8 cellular contexts compared by ENCODE assay signal in the genomic region with DNA sequence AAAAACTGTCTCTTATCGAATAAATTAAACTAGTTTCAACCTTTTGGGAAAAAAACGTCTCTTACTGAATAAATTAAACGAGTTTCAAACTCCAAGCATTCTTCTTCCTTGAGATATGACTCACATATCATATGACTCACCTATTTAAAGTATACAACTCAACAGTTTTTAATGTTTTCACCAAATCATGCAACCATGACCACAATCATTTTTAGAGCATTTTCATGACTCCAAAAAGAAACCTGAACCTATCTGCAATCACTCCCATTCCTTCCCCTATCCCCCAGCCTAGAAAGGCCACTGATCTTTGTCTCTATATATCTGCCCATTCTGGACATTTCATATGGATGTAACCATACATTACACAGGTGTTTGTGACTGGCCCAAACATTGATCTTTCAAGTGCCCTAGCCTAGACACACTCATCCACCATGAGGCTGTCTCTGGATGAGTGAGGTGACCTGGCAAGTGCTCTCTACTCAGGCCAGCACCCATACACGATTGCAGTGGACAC.
A peak's percentile ranks its signal among the peaks of the same experiment; 100 is the strongest.
DNase-seq lines count a peak whose midpoint lies in the region; ATAC-seq and TF ChIP-seq lines count a peak whose summit lies in the region.

No MANE protein-coding gene starts in this region.

- intact Hi-C loops in CD4-positive, alpha-beta T cell (cut with DNase I, micrococcal nuclease) = no loop called here

- H3K9me3 Mint-ChIP-seq in CD4-positive, alpha-beta T cell = no peaks in the 10 kb centered on the region
- no peaks in the 10 kb centered on the region for H3K9me3 Mint-ChIP-seq in activated CD8-positive, alpha-beta T cell treated with anti-CD3 and anti-CD28 coated beads, Interleukin-2, amount 10 ng/mL, durations not matched to agents 7 days and 5 days (ENCODE audit: insufficient read depth)

- no peak for TF ChIP-seq CTCF in CD4-positive, alpha-beta T cell (IDR thresholded peaks at IDR 0.05)

- CTCF ChIA-PET in CD4-positive, alpha-beta T cell (lab: Charles Lee) = no interaction called here
- CTCF ChIA-PET in activated CD8-positive, alpha-beta T cell treated with anti-CD3 and anti-CD28 coated beads, Interleukin-2, amount 10 ng/mL, durations not matched to agents 7 days and 5 days (lab: Charles Lee) = interaction anchor here (0.9 to 4.2 kb wide), 4 partner anchors 12 to 83 kb away, joined by 3 to 20 read pairs (median 5); no protein-coding TSS in a partner anchor

- no peak overlapping the region for H3K4me3 ChIP-seq in effector memory CD4-positive, alpha-beta T cell (ENCODE audit: insufficient read depth, low read depth, low read length, poor library complexity, severe bottlenecking)

- H3K9me3 ChIP-seq in CD4-positive, alpha-beta T cell (ENCODE audit: control insufficient read depth, low read length) = no peaks in the 10 kb centered on the region
- H3K9me3 ChIP-seq in effector memory CD4-positive, alpha-beta T cell (ENCODE audit: control insufficient read depth, low read length) = no peaks in the 10 kb centered on the region

- H3K27me3 Mint-ChIP-seq in CD4-positive, alpha-beta T cell = no peaks in the 10 kb centered on the region
- no peaks in the 10 kb centered on the region for H3K27me3 Mint-ChIP-seq in activated CD8-positive, alpha-beta T cell treated with anti-CD3 and anti-CD28 coated beads, Interleukin-2, amount 10 ng/mL, durations not matched to agents 7 days and 5 days (ENCODE audit: low read depth)

- H3K27ac ChIP-seq in CD4-positive, alpha-beta T cell (ENCODE audit: low read depth, low read length) = no peak overlapping the region
- no peak overlapping the region for H3K27ac ChIP-seq in effector memory CD4-positive, alpha-beta T cell (ENCODE audit: insufficient read depth, low read length, poor library complexity, severe bottlenecking)

- H3K27ac Mint-ChIP-seq in CD4-positive, alpha-beta T cell = peak overlapping the region; percentile 72
- peak overlapping the region; percentile 15 for H3K27ac Mint-ChIP-seq in activated CD8-positive, alpha-beta T cell treated with anti-CD3 and anti-CD28 coated beads, Interleukin-2, amount 10 ng/mL, durations not matched to agents 7 days and 5 days

- no peaks in the 10 kb centered on the region for H3K36me3 ChIP-seq in effector memory CD4-positive, alpha-beta T cell (ENCODE audit: control insufficient read depth, insufficient read depth, low read length)

- POLR2A ChIA-PET in CD4-positive, alpha-beta T cell (lab: Charles Lee) = interaction anchor here (1.0 to 1.2 kb wide), 2 partner anchors 12 to 68 kb away, joined by 3 to 6 read pairs; no protein-coding TSS in a partner anchor
- POLR2A ChIA-PET in activated CD8-positive, alpha-beta T cell treated with anti-CD3 and anti-CD28 coated beads, Interleukin-2, amount 10 ng/mL, durations not matched to agents 7 days and 5 days (lab: Charles Lee) = interaction anchor here (0.7 kb wide), 1 partner anchor 31 kb away, joined by 3 read pairs; no protein-coding TSS in a partner anchor

- peak; percentile 34 for ATAC-seq in CD4-positive, alpha-beta T cell (ENCODE audit: poor library complexity)
- peak; percentile 38 for ATAC-seq in HG02884 (IDR thresholded peaks at IDR 0.05; ENCODE audit: unreplicated experiment)
- ATAC-seq in activated CD8-positive, alpha-beta T cell treated with anti-CD3 and anti-CD28 coated beads, Interleukin-2, amount 10 ng/mL, durations not matched to agents 7 days and 5 days = no peak

- H3K4me1 ChIP-seq in effector memory CD4-positive, alpha-beta T cell (ENCODE audit: control insufficient read depth, insufficient read depth, low read length, poor library complexity, severe bottlenecking) = peaks cover 45% of the 10 kb centered on the region

- peaks cover 85% of the 10 kb centered on the region for H3K4me1 Mint-ChIP-seq in CD4-positive, alpha-beta T cell (ENCODE audit: low read depth)
- H3K4me1 Mint-ChIP-seq in activated CD8-positive, alpha-beta T cell treated with anti-CD3 and anti-CD28 coated beads, Interleukin-2, amount 10 ng/mL, durations not matched to agents 7 days and 5 days (ENCODE audit: low read depth) = peaks cover 75% of the 10 kb centered on the region

- peak overlapping the region; percentile 49 for H3K4me3 Mint-ChIP-seq in CD4-positive, alpha-beta T cell
- H3K4me3 Mint-ChIP-seq in activated CD8-positive, alpha-beta T cell treated with anti-CD3 and anti-CD28 coated beads, Interleukin-2, amount 10 ng/mL, durations not matched to agents 7 days and 5 days = no peak overlapping the region

- no peak for DNase-seq in CD4-positive, alpha-beta T cell
- no peak for DNase-seq in activated CD8-positive, alpha-beta T cell treated with anti-CD3 and anti-CD28 coated beads, Interleukin-2, amount 10 ng/mL, durations not matched to agents 7 days and 5 days
- DNase-seq in kidney glomerular epithelial cell (lab: John Stamatoyannopoulos, UW) (peak; percentile 83), SHP77 (lab: John Stamatoyannopoulos, UW) (no peak), HuH-7.5 (ENCODE audit: low spot score) (no peak), NCI-H82 (lab: John Stamatoyannopoulos, UW) (no peak)
- DNase-seq in effector memory CD4-positive, alpha-beta T cell = no peak

- H3K27me3 ChIP-seq in CD4-positive, alpha-beta T cell (ENCODE audit: control insufficient read depth, insufficient read depth, low read length) = no peaks in the 10 kb centered on the region
- H3K27me3 ChIP-seq in effector memory CD4-positive, alpha-beta T cell (replicated peaks; ENCODE audit: control insufficient read depth, insufficient read depth, low read length, poor library complexity, severe bottlenecking) = no peaks in the 10 kb centered on the region

- peaks cover 68% of the 10 kb centered on the region for H3K36me3 Mint-ChIP-seq in CD4-positive, alpha-beta T cell (ENCODE audit: low read depth)
- H3K36me3 Mint-ChIP-seq in activated CD8-positive, alpha-beta T cell treated with anti-CD3 and anti-CD28 coated beads, Interleukin-2, amount 10 ng/mL, durations not matched to agents 7 days and 5 days (ENCODE audit: low read depth) = peaks cover 70% of the 10 kb centered on the region
